In genomic region chr5:53360811-53361210, GRCh38 we compare ENCODE assay signal across 14 cellular contexts.
A peak's percentile ranks its signal among the peaks of the same experiment; 100 is the strongest.
DNase-seq lines count a peak whose midpoint lies in the region; ATAC-seq and TF ChIP-seq lines count a peak whose summit lies in the region.
"Had no signal": no experiment of that assay in that cellular context is flagged by ENCODE, and none has a peak within 500 bp of the region (broad histone marks: within the 10 kb centered on the region; RNA-seq: fewer than 3 reads in every experiment).

No MANE protein-coding gene starts in this region.

- peak overlapping the region; percentile 58 for H3K4me2 ChIP-seq in skeletal muscle satellite cell (ENCODE audit: low read length)

- H3K27me3 ChIP-seq in SJSA1 (replicated peaks) (no peaks in the 10 kb centered on the region), skeletal muscle satellite cell (ENCODE audit: control insufficient read depth, insufficient read depth, low read length) (no peaks in the 10 kb centered on the region)
- H3K27me3 ChIP-seq: adrenal gland, right lobe of liver had no signal

- H3K4me3 ChIP-seq in SJSA1, result no peak overlapping the region
- no peak overlapping the region for H3K4me3 ChIP-seq in skeletal muscle satellite cell (ENCODE audit: low read length)
- H3K4me3 ChIP-seq: adrenal gland, right lobe of liver had no signal

- peak overlapping the region; percentile 76 for H3K9ac ChIP-seq in skeletal muscle satellite cell (ENCODE audit: low read depth, low read length)

- H3K4me1 ChIP-seq in SJSA1 (replicated peaks) (peaks cover 56% of the 10 kb centered on the region), skeletal muscle satellite cell (ENCODE audit: control insufficient read depth, insufficient read depth, low read length) (peaks cover 64% of the 10 kb centered on the region)
- H3K4me1 ChIP-seq: right lobe of liver had no signal

- no peaks in the 10 kb centered on the region for H3K9me3 Mint-ChIP-seq in glutamatergic neuron (ENCODE audit: unreplicated experiment)

- peak overlapping the region; percentile 91 for H3K27ac ChIP-seq in SJSA1
- H3K27ac ChIP-seq: adrenal gland, right lobe of liver had no signal

- no peak for TF ChIP-seq CTCF in glutamatergic neuron (IDR thresholded peaks at IDR 0.05; ENCODE audit: partially characterized antibody, unreplicated experiment)

- ATAC-seq in GM18519 (IDR thresholded peaks at IDR 0.05; ENCODE audit: low FRiP score, unreplicated experiment), result no peak
- ATAC-seq: activated CD8-positive, alpha-beta memory T cell treated with anti-CD3 and anti-CD28 coated beads, Interleukin-2, amount 10 ng/mL, durations not matched to agents 7 days and 5 days; right lobe of liver had no signal

- peak; percentile 30 for DNase-seq in H4 (ENCODE audit: low spot score)
- peak; percentile 46 to 71 for DNase-seq in SJSA1 (ENCODE audit: low read depth in 1 of 2, low spot score in 2 of 2)
- peak; percentile 74 for DNase-seq in fibroblast of gingiva (ENCODE audit: low read depth)
- no peak for DNase-seq in glutamatergic neuron
- no peak for DNase-seq in NCI-H1436 (lab: John Stamatoyannopoulos, UW)
- DNase-seq: activated CD8-positive, alpha-beta memory T cell treated with anti-CD3 and anti-CD28 coated beads, Interleukin-2, amount 10 ng/mL, durations not matched to agents 7 days and 5 days; adrenal gland; Karpas-422; naive B cell; NCI-H2171; OCI-M1; right lobe of liver had no signal

- H3K4me1 Mint-ChIP-seq in glutamatergic neuron (ENCODE audit: low read depth, unreplicated experiment), result no peaks in the 10 kb centered on the region
- H3K4me1 Mint-ChIP-seq: naive B cell had no signal

- no peaks in the 10 kb centered on the region for H3K27me3 Mint-ChIP-seq in glutamatergic neuron (ENCODE audit: unreplicated experiment)
- H3K27me3 Mint-ChIP-seq: activated CD8-positive, alpha-beta memory T cell treated with anti-CD3 and anti-CD28 coated beads, Interleukin-2, amount 10 ng/mL, durations not matched to agents 7 days and 5 days; naive B cell had no signal

- no peak overlapping the region for H3K27ac Mint-ChIP-seq in glutamatergic neuron (ENCODE audit: unreplicated experiment)
- H3K27ac Mint-ChIP-seq: activated CD8-positive, alpha-beta memory T cell treated with anti-CD3 and anti-CD28 coated beads, Interleukin-2, amount 10 ng/mL, durations not matched to agents 7 days and 5 days; naive B cell had no signal

- H3K9me3 ChIP-seq in SJSA1 (replicated peaks) (no peaks in the 10 kb centered on the region), skeletal muscle satellite cell (replicated peaks; ENCODE audit: low read length) (no peaks in the 10 kb centered on the region)
- H3K9me3 ChIP-seq: adrenal gland, right lobe of liver had no signal

- H3K4me3 Mint-ChIP-seq in glutamatergic neuron (ENCODE audit: unreplicated experiment), result no peak overlapping the region
- H3K4me3 Mint-ChIP-seq: activated CD8-positive, alpha-beta memory T cell treated with anti-CD3 and anti-CD28 coated beads, Interleukin-2, amount 10 ng/mL, durations not matched to agents 7 days and 5 days; naive B cell had no signal

- H3K36me3 Mint-ChIP-seq in glutamatergic neuron (ENCODE audit: unreplicated experiment), result no peaks in the 10 kb centered on the region
- H3K36me3 Mint-ChIP-seq: activated CD8-positive, alpha-beta memory T cell treated with anti-CD3 and anti-CD28 coated beads, Interleukin-2, amount 10 ng/mL, durations not matched to agents 7 days and 5 days; naive B cell had no signal

- no peaks in the 10 kb centered on the region for H3K36me3 ChIP-seq in SJSA1
- no peaks in the 10 kb centered on the region for H3K36me3 ChIP-seq in skeletal muscle satellite cell (ENCODE audit: insufficient read depth, low read length)
- H3K36me3 ChIP-seq: adrenal gland, right lobe of liver had no signal

Comparison
In these comparisons a context has a peak if more than half of its experiments do, and no peak if none do; other contexts are left out.
1. DNase-seq: peak in H4 (single experiment), SJSA1 (2 of 2) and fibroblast of gingiva (single experiment); none in glutamatergic neuron (single experiment) and NCI-H1436 (single experiment).